Comparison of ENCODE assay signal across 8 cellular contexts in genomic region chr3:53045784-53046170, GRCh38. TPM values are rescaled to one million over a fixed set of nuclear protein-coding genes. Genes with fewer than 3 reads are reported as not detected.
DNase-seq lines count a peak whose midpoint lies in the region; ATAC-seq, FAIRE-seq and TF ChIP-seq lines count a peak whose summit lies in the region.

Gene SFMBT1 (minus strand): TSS chr3:53046073. CDS start chr3:52969128, 76,945 bp downstream.

- no TSS peak for BruUV-seq in Calu3 (replicated peaks; lab: Mats Ljungman, UMichigan)

- peak within 1 kb of the TSS; percentile 75 for H3K27ac Mint-ChIP-seq in Calu3 (ENCODE audit: unreplicated experiment)
- no peak within 1 kb of the TSS for H3K27ac Mint-ChIP-seq in astrocyte (ENCODE audit: unreplicated experiment)

- peak within 1 kb of the TSS; percentile 69 for H3K4me3 ChIP-seq in astrocyte (ENCODE audit: insufficient read depth, low read depth, low read length)

- H3K4me1 Mint-ChIP-seq in Calu3 (ENCODE audit: low read depth, unreplicated experiment), result peaks cover 9% of the 10 kb centered on the region
- H3K4me1 Mint-ChIP-seq in astrocyte (ENCODE audit: low read depth, unreplicated experiment), result peaks cover 3% of the 10 kb centered on the region

- H3K9ac ChIP-seq in astrocyte (ENCODE audit: low read length), result peak within 1 kb of the TSS; percentile 73

- peak within 1 kb of the TSS; percentile 87 for H3K4me2 ChIP-seq in astrocyte (ENCODE audit: low read length)

- peaks cover 7% of the 10 kb centered on the region for H3K4me1 ChIP-seq in astrocyte (ENCODE audit: insufficient read depth, low read length)

- peaks cover 3% of the 10 kb centered on the region for H3K79me2 ChIP-seq in astrocyte (ENCODE audit: insufficient read depth, low read length)

- peaks cover 2% of the 10 kb centered on the region for H3K27me3 ChIP-seq in astrocyte (ENCODE audit: insufficient read depth, low read length)

- peaks cover 32% of the 10 kb centered on the region for H3K36me3 Mint-ChIP-seq in Calu3 (ENCODE audit: insufficient read depth, unreplicated experiment)
- no peaks in the 10 kb centered on the region for H3K36me3 Mint-ChIP-seq in astrocyte (ENCODE audit: low read depth, unreplicated experiment)

- DNase-seq in Calu3, result peak; percentile 67
- DNase-seq in GM20000 (ENCODE audit: low spot score), result peak; percentile 96
- peak; percentile 83 for DNase-seq in HTR-8/SVneo (ENCODE audit: insufficient read length, low spot score)
- no peak for DNase-seq in astrocyte (ENCODE audit: low read depth)
- peak in 44 of 51 donors; percentile 11 to 78 (median 52) for DNase-seq in hypothalamus (lab: John Stamatoyannopoulos, UW)
- DNase-seq in sciatic nerve (ENCODE audit: low spot score), result peak; percentile 76
- DNase-seq in dedifferentiated amniotic fluid mesenchymal stem cell (ENCODE audit: extremely low spot score), result no peak

- CTCF ChIA-PET in Calu3 (lab: Charles Lee), result no interaction called here

- peak; percentile 63 for ATAC-seq in sciatic nerve

- peak within 1 kb of the TSS; percentile 88 for H3K4me3 Mint-ChIP-seq in Calu3 (ENCODE audit: low read depth, unreplicated experiment)
- peak within 1 kb of the TSS; percentile 93 for H3K4me3 Mint-ChIP-seq in astrocyte (ENCODE audit: unreplicated experiment)

- intact Hi-C loops in Calu3 (cut with micrococcal nuclease; ENCODE audit: unreplicated experiment), result no loop called here
- intact Hi-C loops in T-helper 1 cell treated with Interleukin-12 subunit alpha and Interleukin-12 subunit beta and Interleukin-4 antibody, amounts not matched to agents 30 ng/mL and 1 ng/mL, for 36 hours (cut with micrococcal nuclease), result loop anchor here (1.0 to 10.0 kb wide), 9 partner anchors 27 to 849 kb away; partner anchors contain the start of genes DCP1A, NISCH, NT5DC2 and PRKCD
- intact Hi-C loops in sciatic nerve (cut with DNase I), result no loop called here

- no peak within 1 kb of the TSS for H3K27ac ChIP-seq in astrocyte (ENCODE audit: low read depth, low read length)

- no peaks in the 10 kb centered on the region for H3K9me3 Mint-ChIP-seq in Calu3 (ENCODE audit: low read depth, unreplicated experiment)
- H3K9me3 Mint-ChIP-seq in astrocyte (ENCODE audit: unreplicated experiment), result peaks cover 2% of the 10 kb centered on the region

- FAIRE-seq in HTR-8/SVneo (lab: Jason Lieb, UNC), result peak; percentile 80
- no peak for FAIRE-seq in astrocyte (lab: Jason Lieb, UNC)

- H2AFZ ChIP-seq in astrocyte (ENCODE audit: low read depth, low read length), result peak within 1 kb of the TSS; percentile 90

- TF ChIP-seq CTCF in Calu3 (IDR thresholded peaks at IDR 0.05; ENCODE audit: unreplicated experiment) (no peak), GM20000 (IDR thresholded peaks at IDR 0.05; ENCODE audit: extremely low read depth, missing control alignments) (no peak), astrocyte (IDR thresholded peaks at IDR 0.05; ENCODE audit: insufficient read depth, low read depth, low read length) (no peak)

- H3K27me3 Mint-ChIP-seq in Calu3 (ENCODE audit: unreplicated experiment), result no peaks in the 10 kb centered on the region
- peaks cover 10% of the 10 kb centered on the region for H3K27me3 Mint-ChIP-seq in astrocyte (ENCODE audit: low read depth, unreplicated experiment)

- H3K36me3 ChIP-seq in astrocyte (ENCODE audit: insufficient read depth, low read length), result no peaks in the 10 kb centered on the region

- H3K9me3 ChIP-seq in astrocyte (ENCODE audit: insufficient read depth, low read depth, low read length), result no peaks in the 10 kb centered on the region

- peaks cover 4% of the 10 kb centered on the region for H4K20me1 ChIP-seq in astrocyte (ENCODE audit: insufficient read depth, low read length)

RNA-seq across cellular contexts. Expression of gene SFMBT1, which starts in this region (rescaled TPM):
- total RNA-seq in Calu3 (2022) (36.6 and 37.6 TPM in 2 replicates), astrocyte (3.2 and 5.5 TPM in 2 replicates), sciatic nerve (12.0 TPM)
- 34.2 and 34.9 TPM in 2 replicates for total RNA-seq in T-helper 1 cell treated with Interleukin-12 subunit alpha and Interleukin-12 subunit beta and Interleukin-4 antibody, amounts not matched to agents 30 ng/mL and 1 ng/mL, for 36 hours

Comparison
In these comparisons a context has a peak if more than half of its experiments do, and no peak if none do; other contexts are left out.
1. DNase-seq: peak in Calu3 (single experiment), GM20000 (single experiment), HTR-8/SVneo (single experiment), hypothalamus (44 of 51) and sciatic nerve (single experiment); none in astrocyte (single experiment) and dedifferentiated amniotic fluid mesenchymal stem cell (single experiment).